In the genomic region with DNA sequence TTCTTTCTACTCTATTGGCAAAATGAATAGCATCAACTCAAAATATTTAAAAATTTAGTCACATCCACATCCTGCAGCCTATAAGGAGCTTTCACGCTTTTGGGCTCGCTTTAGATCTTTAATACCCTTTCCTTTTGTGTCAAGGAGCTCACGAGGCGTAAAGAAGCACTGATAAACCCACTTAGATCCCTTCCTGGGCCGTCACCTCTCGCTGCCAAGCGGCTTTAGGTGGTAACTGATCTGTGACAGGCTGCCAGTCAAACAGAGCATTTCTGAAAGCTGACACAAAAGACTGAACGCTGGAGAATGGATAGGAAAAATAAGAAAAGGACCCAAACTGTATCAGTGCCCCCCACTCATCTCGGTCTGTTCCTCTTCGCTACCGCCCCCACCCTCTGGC, we compare ENCODE assay signal across 1 cellular context.
TF ChIP-seq lines count a peak whose summit lies in the region.

No MANE protein-coding gene starts in this region.

TF ChIP-seq in GM23338, 12 proteins besides CTCF, POLR2A, EP300 and RAD21 (continued from another document):
- no peak for TF ChIP-seq EZH2phosphoT487 (IDR thresholded peaks at IDR 0.05; ENCODE audit: unreplicated experiment)
- TF ChIP-seq NANOG (IDR thresholded peaks at IDR 0.05; ENCODE audit: borderline replicate concordance) = no peak
